In genomic region chrX:115912372-115912897, GRCh38 we compare ENCODE assay signal across 9 cellular contexts.
DNase-seq lines count a peak whose midpoint lies in the region; ATAC-seq, FAIRE-seq and TF ChIP-seq lines count a peak whose summit lies in the region.
"Had no signal": no experiment of that assay in that cellular context is flagged by ENCODE, and none has a peak within 500 bp of the region (broad histone marks: within the 10 kb centered on the region; RNA-seq: fewer than 3 reads in every experiment).

No MANE protein-coding gene starts in this region.

- H3K27ac ChIP-seq in K562 (ENCODE audit: extremely low read depth, low read depth, low read length): no peak overlapping the region

- CTCF ChIA-PET in K562 (lab: Yijun Ruan, JAX; ENCODE audit: low intra/inter-chr PET ratio): no interaction called here

- TF ChIP-seq CTCF in BE2C (IDR thresholded peaks at IDR 0.05; ENCODE audit: low read depth, low read length): peak; percentile 40
- TF ChIP-seq CTCF in K562 (IDR thresholded peaks at IDR 0.05 in 2 of 3, conservative IDR thresholded peaks at IDR 0.05 in 1 of 3; ENCODE audit: insufficient read depth in 2 of 3, low read depth in 1 of 3, low read length in 3 of 3): peak; percentile 11 to 30 (median 28); a peak in 3 of 6 replicates

- no peaks in the 10 kb centered on the region for H3K9me1 ChIP-seq in K562 (ENCODE audit: control insufficient read depth, insufficient read depth, low read length)

- no peaks in the 10 kb centered on the region for H4K20me1 ChIP-seq in K562 (replicated peaks; ENCODE audit: control insufficient read depth, insufficient read depth, low read length)

- H3K4me3 ChIP-seq in BE2C (ENCODE audit: low read depth, low read length): no peak overlapping the region
- no peak overlapping the region for H3K4me3 ChIP-seq in K562

- no TSS peak for BruUV-seq in K562 (replicated peaks; lab: Mats Ljungman, UMichigan)

- no peaks in the 10 kb centered on the region for H3K9me3 ChIP-seq in BE2C
- no peaks in the 10 kb centered on the region for H3K9me3 ChIP-seq in K562 (replicated peaks; ENCODE audit: control insufficient read depth, insufficient read depth, low read depth, low read length)

- no peak for TF ChIP-seq RAD21 in K562 (CRISPR knock-in tag; conservative IDR thresholded peaks at IDR 0.05 in 1 of 2, IDR thresholded peaks at IDR 0.05 in 1 of 2)

- no peak overlapping the region for H3K4me2 ChIP-seq in K562 (ENCODE audit: insufficient read depth, low read length)

- in situ Hi-C loops in K562 (cut with MboI): no loop called here

- POLR2A ChIA-PET in K562 (lab: Yijun Ruan, JAX): no interaction called here

- H3K36me3 ChIP-seq in BE2C: no peaks in the 10 kb centered on the region
- H3K36me3 ChIP-seq in K562 (ENCODE audit: control insufficient read depth, insufficient read depth, low read length): no peaks in the 10 kb centered on the region

- ATAC-seq in GM19438 (IDR thresholded peaks at IDR 0.05; ENCODE audit: low read depth, unreplicated experiment) (peak; percentile 94), HG03103 (IDR thresholded peaks at IDR 0.05; ENCODE audit: low read depth, unreplicated experiment) (peak; percentile 92), K562 (no peak)

- H2AFZ ChIP-seq in K562 (ENCODE audit: low read depth, low read length): no peak overlapping the region

- FAIRE-seq in K562 (lab: Jason Lieb, UNC) (no peak), urothelium cell line (lab: Jason Lieb, UNC) (no peak)

- no peaks in the 10 kb centered on the region for H3K27me3 ChIP-seq in BE2C
- no peaks in the 10 kb centered on the region for H3K27me3 ChIP-seq in K562 (ENCODE audit: control insufficient read depth in 2 of 2, insufficient read depth in 2 of 2, low read length in 2 of 2)

- DNase-seq in BE2C (no peak), K562 (ENCODE audit: extremely low read depth in 1 of 4, low spot score in 3 of 4) (peak in 1 of 4 experiments; percentile 2), urothelium cell line (ENCODE audit: low spot score) (no peak), SKM-1 (lab: John Stamatoyannopoulos, UW; ENCODE audit: unreplicated experiment) (no peak), SHP77 treated with DMSO at 0.1 percent for 48 hours (lab: John Stamatoyannopoulos, UW) (no peak)
- DNase-seq in stimulated activated CD4-positive, alpha-beta T cell treated with anti-CD3 and anti-CD28 coated beads, Interleukin-15, amount 100 ng/mL, for 24 hours: no peak
- DNase-seq: NCI-H446 treated with DMSO at 0.1 percent for 48 hours had no signal

- H3K4me1 ChIP-seq in BE2C (no peaks in the 10 kb centered on the region), K562 (replicated peaks in 1 of 2; ENCODE audit: control insufficient read depth in 2 of 2, insufficient read depth in 2 of 2, low read length in 2 of 2) (no peaks in the 10 kb centered on the region)

- WGBS in K562 (ENCODE audit: insufficient coverage, low coverage, missing lambda C conversion rate): 0% methylated on average over 2 of the region's 2 CpGs

- no peak for TF ChIP-seq POLR2A in K562 (conservative IDR thresholded peaks at IDR 0.05)

- H3K79me2 ChIP-seq in K562 (ENCODE audit: control insufficient read depth, insufficient read depth, low read length): no peaks in the 10 kb centered on the region

- TF ChIP-seq EP300 in K562 (IDR thresholded peaks at IDR 0.05; ENCODE audit: low read length): no peak

- intact Hi-C loops in K562 (cut with micrococcal nuclease): no loop called here

- no peak overlapping the region for H3K9ac ChIP-seq in K562 (ENCODE audit: insufficient read depth in 1 of 2, low read depth in 2 of 2, low read length in 2 of 2)

TF ChIP-seq in K562, 482 proteins besides CTCF, POLR2A, EP300 and RAD21:
- TF ChIP-seq HOXB6 (CRISPR knock-in tag; IDR thresholded peaks at IDR 0.05; ENCODE audit: borderline replicate concordance) (no peak), SREBF2 (CRISPR knock-in tag; IDR thresholded peaks at IDR 0.05) (no peak), ZNF384 (IDR thresholded peaks at IDR 0.05; ENCODE audit: low read depth, low read length) (no peak), SIRT6 (IDR thresholded peaks at IDR 0.05; ENCODE audit: low read depth, low read length) (no peak), SAFB (IDR thresholded peaks at IDR 0.05; ENCODE audit: borderline replicate concordance, low read depth, low read length) (no peak)
- TF ChIP-seq, protein P1, sequence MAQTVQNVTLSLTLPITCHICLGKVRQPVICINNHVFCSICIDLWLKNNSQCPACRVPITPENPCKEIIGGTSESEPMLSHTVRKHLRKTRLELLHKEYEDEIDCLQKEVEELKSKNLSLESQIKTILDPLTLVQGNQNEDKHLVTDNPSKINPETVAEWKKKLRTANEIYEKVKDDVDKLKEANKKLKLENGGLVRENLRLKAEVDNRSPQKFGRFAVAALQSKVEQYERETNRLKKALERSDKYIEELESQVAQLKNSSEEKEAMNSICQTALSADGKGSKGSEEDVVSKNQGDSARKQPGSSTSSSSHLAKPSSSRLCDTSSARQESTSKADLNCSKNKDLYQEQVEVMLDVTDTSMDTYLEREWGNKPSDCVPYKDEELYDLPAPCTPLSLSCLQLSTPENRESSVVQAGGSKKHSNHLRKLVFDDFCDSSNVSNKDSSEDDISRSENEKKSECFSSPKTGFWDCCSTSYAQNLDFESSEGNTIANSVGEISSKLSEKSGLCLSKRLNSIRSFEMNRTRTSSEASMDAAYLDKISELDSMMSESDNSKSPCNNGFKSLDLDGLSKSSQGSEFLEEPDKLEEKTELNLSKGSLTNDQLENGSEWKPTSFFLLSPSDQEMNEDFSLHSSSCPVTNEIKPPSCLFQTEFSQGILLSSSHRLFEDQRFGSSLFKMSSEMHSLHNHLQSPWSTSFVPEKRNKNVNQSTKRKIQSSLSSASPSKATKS (CRISPR knock-in tag; IDR thresholded peaks at IDR 0.05): no peak
TF ChIP-seq in K562: peak in this region for 0.
